In genomic region chr2:3464401-3465005, GRCh38 we compare ENCODE assay signal across 24 cellular contexts. TPM values are rescaled to one million over a fixed set of nuclear protein-coding genes. Genes with fewer than 3 reads are reported as not detected.
DNase-seq lines count a peak whose midpoint lies in the region; ATAC-seq, FAIRE-seq and TF ChIP-seq lines count a peak whose summit lies in the region.
"Had no signal": no experiment of that assay in that cellular context is flagged by ENCODE, and none has a peak within 500 bp of the region (broad histone marks: within the 10 kb centered on the region; RNA-seq: fewer than 3 reads in every experiment).

No MANE protein-coding gene starts in this region.

- H4K20me1 ChIP-seq in IMR-90 (ENCODE audit: insufficient read depth, low read length): no peaks in the 10 kb centered on the region
- H4K20me1 ChIP-seq in neural progenitor cell (ENCODE audit: low read depth): peaks cover 7% of the 10 kb centered on the region

- peaks cover 2% of the 10 kb centered on the region for H3K27me3 Mint-ChIP-seq in neural progenitor cell (ENCODE audit: insufficient read depth, low read depth)
- H3K27me3 Mint-ChIP-seq: activated CD4-positive, alpha-beta memory T cell treated with anti-CD3 and anti-CD28 coated beads for 36 hours had no signal

- no peaks in the 10 kb centered on the region for H3K9me3 Mint-ChIP-seq in neural progenitor cell
- H3K9me3 Mint-ChIP-seq: activated CD4-positive, alpha-beta memory T cell treated with anti-CD3 and anti-CD28 coated beads for 36 hours had no signal

- peak overlapping the region; percentile 15; the same call in 1 of the 2 replicates for H3K27ac ChIP-seq in IMR-90 (ENCODE audit: insufficient read depth, low read length)
- H3K27ac ChIP-seq in dorsolateral prefrontal cortex: peak overlapping the region in 11 of 59 donors; percentile 4 to 81 (median 32)
- H3K27ac ChIP-seq in neural progenitor cell: no peak overlapping the region
- H3K27ac ChIP-seq: testis had no signal

- peaks cover 0 to 30% of the 10 kb centered on the region in 2 experiments; a peak in 2 of 4 replicates for H3K79me1 ChIP-seq in IMR-90 (ENCODE audit: low read depth in 1 of 2, low read length in 2 of 2)

- peak overlapping the region; percentile 86 for H2AK5ac ChIP-seq in IMR-90 (ENCODE audit: low read depth, low read length)

- 0 out of 2 replicates have a peak overlapping the region, but pooled peaks have one; percentile 29 for H3K14ac ChIP-seq in IMR-90 (replicated peaks; ENCODE audit: low read depth, low read length)

- TF ChIP-seq POLR2A in IMR-90 (IDR thresholded peaks at IDR 0.05; ENCODE audit: low read depth, low read length): no peak

- no peak for FAIRE-seq in frontal cortex (lab: Jason Lieb, UNC)
- FAIRE-seq: D721Med, GM12891, keratinocyte had no signal

- DNase-seq in BE2C: peak; percentile 5
- DNase-seq in IMR-90: no peak
- peak in 6 of 10 donors; percentile 9 to 38 (median 26) for DNase-seq in dorsolateral prefrontal cortex
- no peak for DNase-seq in neural progenitor cell (ENCODE audit: low spot score)
- DNase-seq in NCI-H510A (lab: John Stamatoyannopoulos, UW): no peak
- DNase-seq in frontal cortex (ENCODE audit: low spot score in 2 of 2): no peak
- DNase-seq: activated CD4-positive, alpha-beta memory T cell treated with anti-CD3 and anti-CD28 coated beads for 36 hours; activated CD8-positive, alpha-beta memory T cell treated with anti-CD3 and anti-CD28 coated beads, Interleukin-2, amount 50 U/mL, for 48 hours; activated gamma-delta T cell treated with Interleukin-2 at 50 U/mL for 16 hours; Karpas-422; NCI-H1436 treated with DMSO at 0.1 percent for 48 hours; NCI-H524; PC-3; SIG-M5; stimulated activated CD4-positive, alpha-beta T cell treated with anti-CD3 and anti-CD28 coated beads, Interleukin-2, amount 100 ng/mL, for 48 hours; stimulated activated naive CD4-positive, alpha-beta T cell; testis had no signal

- no peak overlapping the region for H3K23ac ChIP-seq in IMR-90 (ENCODE audit: low read depth, low read length)

- no peak overlapping the region for H3K18ac ChIP-seq in IMR-90 (ENCODE audit: low read depth, low read length)

- H3K4me1 Mint-ChIP-seq in neural progenitor cell: peaks cover 21% of the 10 kb centered on the region

- no peak for TF ChIP-seq RAD21 in IMR-90 (IDR thresholded peaks at IDR 0.05; ENCODE audit: low read length)

- H3K4ac ChIP-seq in IMR-90 (ENCODE audit: low read depth, low read length): peak overlapping the region; percentile 79; the same call in 1 of the 2 replicates

- H3K27me3 ChIP-seq in BE2C (no peaks in the 10 kb centered on the region), IMR-90 (ENCODE audit: control insufficient read depth, insufficient read depth, low read length) (no peaks in the 10 kb centered on the region), dorsolateral prefrontal cortex (no peaks in the 10 kb centered on the region), neural progenitor cell (no peaks in the 10 kb centered on the region)
- H3K27me3 ChIP-seq: breast epithelium, testis had no signal

- no peak for TF ChIP-seq CTCF in BE2C (IDR thresholded peaks at IDR 0.05; ENCODE audit: low read depth, low read length)
- TF ChIP-seq CTCF in IMR-90 (conservative IDR thresholded peaks at IDR 0.05; ENCODE audit: low read depth, low read length): no peak
- no peak for TF ChIP-seq CTCF in dorsolateral prefrontal cortex (IDR thresholded peaks at IDR 0.05 in 54 of 56, conservative IDR thresholded peaks at IDR 0.05 in 2 of 56; ENCODE audit: low read depth in 1 of 56, partially characterized antibody in 56 of 56)
- TF ChIP-seq CTCF in neural progenitor cell (IDR thresholded peaks at IDR 0.05): no peak

- POLR2A ChIA-PET in IMR-90 (lab: Charles Lee; ENCODE audit: unreplicated experiment): no interaction called here

- H3F3A ChIP-seq in neural progenitor cell (ENCODE audit: low read depth): peaks cover 14% of the 10 kb centered on the region

- H3K4me1 ChIP-seq in BE2C (no peaks in the 10 kb centered on the region; the same call in 1 of the 2 replicates), IMR-90 (ENCODE audit: control insufficient read depth, insufficient read depth, low read length) (peaks cover 13% of the 10 kb centered on the region), neural progenitor cell (peaks cover 10% of the 10 kb centered on the region)

- in situ Hi-C loops in IMR-90 (cut with MboI; ENCODE audit: low sequenced_read_pairs): no loop called here

- no peak overlapping the region for H2BK15ac ChIP-seq in IMR-90 (ENCODE audit: low read depth, low read length)

- peaks cover 11% of the 10 kb centered on the region for H3K36me3 Mint-ChIP-seq in neural progenitor cell

- H2AFZ ChIP-seq in IMR-90 (replicated peaks; ENCODE audit: low read length, poor library complexity) (no peak overlapping the region), neural progenitor cell (replicated peaks) (no peak overlapping the region)

- H3K9me3 ChIP-seq in BE2C: no peaks in the 10 kb centered on the region
- H3K9me3 ChIP-seq in IMR-90 (ENCODE audit: control insufficient read depth, insufficient read depth, low read length): no peaks in the 10 kb centered on the region
- H3K9me3 ChIP-seq in neural progenitor cell (ENCODE audit: low read depth): no peaks in the 10 kb centered on the region
- H3K9me3 ChIP-seq: breast epithelium, testis had no signal

- intact Hi-C loops in IMR-90 (cut with micrococcal nuclease): loop anchor here (5.0 kb wide), 1 partner anchor 188 kb away; no protein-coding TSS in a partner anchor
- intact Hi-C loops in dorsolateral prefrontal cortex (cut with DNase I): loop anchor here (5.0 to 10.0 kb wide), 2 partner anchors 70 to 87 kb away; partner anchors contain the start of genes EIPR1 (in 1 of the 2) and TRAPPC12 (in 1 of the 2)

- WGBS in IMR-90 (ENCODE audit: extremely low coverage in 2 of 2, insufficient read length in 1 of 2), 2 experiments: 99% methylated on average over 14 of the region's 21 CpGs; no CpG with 5 or more reads in 1 of the 2 experiments

- H3K56ac ChIP-seq in IMR-90 (ENCODE audit: extremely low read depth, insufficient read depth, low read length): no peak overlapping the region

- no TSS peak for BruUV-seq in IMR-90 (replicated peaks; lab: Mats Ljungman, UMichigan)

- peaks cover 14% of the 10 kb centered on the region for H3K36me3 ChIP-seq in BE2C
- peaks cover 34% of the 10 kb centered on the region for H3K36me3 ChIP-seq in IMR-90 (ENCODE audit: control insufficient read depth, insufficient read depth, low read length)
- no peaks in the 10 kb centered on the region for H3K36me3 ChIP-seq in neural progenitor cell
- H3K36me3 ChIP-seq: breast epithelium had no signal

- H3K79me2 ChIP-seq in neural progenitor cell (ENCODE audit: low read depth): no peaks in the 10 kb centered on the region

- H3K27ac Mint-ChIP-seq in neural progenitor cell: peak overlapping the region; percentile 53
- H3K27ac Mint-ChIP-seq: activated CD4-positive, alpha-beta memory T cell treated with anti-CD3 and anti-CD28 coated beads for 36 hours had no signal

- dilution Hi-C loops in IMR-90 (cut with HindIII; ENCODE audit: low sequenced_read_pairs, unreplicated experiment): no loop called here

- peak overlapping the region; percentile 54; the same call in 1 of the 2 replicates for H4K91ac ChIP-seq in IMR-90 (ENCODE audit: insufficient read depth, low read depth, low read length)

- H4K8ac ChIP-seq in IMR-90 (ENCODE audit: low read depth in 2 of 2, low read length in 2 of 2): no peak overlapping the region

- H3K9me1 ChIP-seq in IMR-90 (ENCODE audit: insufficient read depth, low read length): peaks cover 10% of the 10 kb centered on the region

- H3K9ac ChIP-seq in IMR-90 (ENCODE audit: low read depth, low read length) (no peak overlapping the region), neural progenitor cell (no peak overlapping the region)

- no peak overlapping the region for H3K4me3 Mint-ChIP-seq in neural progenitor cell
- H3K4me3 Mint-ChIP-seq: activated CD4-positive, alpha-beta memory T cell treated with anti-CD3 and anti-CD28 coated beads for 36 hours had no signal

- H4K5ac ChIP-seq in IMR-90 (ENCODE audit: low read depth, low read length): no peak overlapping the region

- ATAC-seq in IMR-90 (ENCODE audit: low read depth): no peak
- ATAC-seq in HG02571 (IDR thresholded peaks at IDR 0.05; ENCODE audit: unreplicated experiment): no peak
- ATAC-seq in GM19023 (IDR thresholded peaks at IDR 0.05; ENCODE audit: unreplicated experiment): no peak
- ATAC-seq: activated CD4-positive, CD25-positive, alpha-beta regulatory T cell treated with anti-CD3 and anti-CD28 coated beads, Interleukin-2, amount 50 U/mL, for 24 hours; PC-3 had no signal

- no peak overlapping the region for H2AK9ac ChIP-seq in IMR-90 (replicated peaks; ENCODE audit: low read depth, low read length, poor library complexity)

- H3K4me3 ChIP-seq in BE2C (ENCODE audit: low read depth, low read length) (no peak overlapping the region), IMR-90 (ENCODE audit: insufficient read depth, low read depth, low read length) (no peak overlapping the region), dorsolateral prefrontal cortex (no peak overlapping the region), neural progenitor cell (no peak overlapping the region)
- H3K4me3 ChIP-seq: breast epithelium, testis had no signal

- CTCF ChIA-PET in IMR-90 (lab: Yijun Ruan, JAX): no interaction called here

- peak overlapping the region; percentile 83; the same call in 1 of the 2 replicates for H2BK120ac ChIP-seq in IMR-90 (ENCODE audit: low read depth, low read length)

- H3K4me2 ChIP-seq in IMR-90 (ENCODE audit: low read depth, low read length): no peak overlapping the region
- no peak overlapping the region for H3K4me2 ChIP-seq in neural progenitor cell

- peak overlapping the region; percentile 98 for H2BK5ac ChIP-seq in IMR-90 (ENCODE audit: low read depth, low read length, poor library complexity, severe bottlenecking)

- no peak overlapping the region for H2BK20ac ChIP-seq in IMR-90 (ENCODE audit: low read depth, low read length)

TF ChIP-seq in IMR-90, 13 proteins besides CTCF, POLR2A, EP300 and RAD21 (continues in another document):
- TF ChIP-seq SMC3 (IDR thresholded peaks at IDR 0.05; ENCODE audit: low read depth, low read length): no peak
- no peak for TF ChIP-seq RFX5 (IDR thresholded peaks at IDR 0.05; ENCODE audit: low read depth, low read length)
- TF ChIP-seq USF2 (IDR thresholded peaks at IDR 0.05; ENCODE audit: low read depth, low read length): no peak

RNA-seq across cellular contexts. Expression of gene ADI1, which starts 54.8 kb away (rescaled TPM):
- polyA plus RNA-seq in BE2C (2012; ENCODE audit: insufficient read depth, insufficient read length, low read depth): 20.7 TPM
- total RNA-seq in IMR-90 (2012; rRNA removed) (43.2 and 49.7 TPM in 2 replicates), dorsolateral prefrontal cortex (10 to 100 TPM; 18.6 to 47.4 (median 29.0) TPM), neural progenitor cell (ENCODE audit: low replicate concordance) (19.0 and 29.3 TPM in 2 replicates), frontal cortex (11.8 TPM)
- polyA plus RNA-seq in IMR-90 (2012; rRNA removed): 40.7 and 46.0 TPM in 2 replicates
- polyA plus RNA-seq in IMR-90 (2012; cell fraction: cytosol; rRNA removed): 29.8 and 43.8 TPM in 2 replicates
- 17.0 and 52.0 TPM in 2 replicates for polyA plus RNA-seq in IMR-90 (2012; cell fraction: nucleus; rRNA removed; ENCODE audit: low replicate concordance)

Comparison
In these comparisons a context has a peak if more than half of its experiments do, and no peak if none do; other contexts are left out.
1. DNase-seq: peak in BE2C (single experiment) and dorsolateral prefrontal cortex (6 of 10); none in IMR-90 (single experiment), neural progenitor cell (single experiment), NCI-H510A (single experiment) and frontal cortex (0 of 2).